In the genomic region with DNA sequence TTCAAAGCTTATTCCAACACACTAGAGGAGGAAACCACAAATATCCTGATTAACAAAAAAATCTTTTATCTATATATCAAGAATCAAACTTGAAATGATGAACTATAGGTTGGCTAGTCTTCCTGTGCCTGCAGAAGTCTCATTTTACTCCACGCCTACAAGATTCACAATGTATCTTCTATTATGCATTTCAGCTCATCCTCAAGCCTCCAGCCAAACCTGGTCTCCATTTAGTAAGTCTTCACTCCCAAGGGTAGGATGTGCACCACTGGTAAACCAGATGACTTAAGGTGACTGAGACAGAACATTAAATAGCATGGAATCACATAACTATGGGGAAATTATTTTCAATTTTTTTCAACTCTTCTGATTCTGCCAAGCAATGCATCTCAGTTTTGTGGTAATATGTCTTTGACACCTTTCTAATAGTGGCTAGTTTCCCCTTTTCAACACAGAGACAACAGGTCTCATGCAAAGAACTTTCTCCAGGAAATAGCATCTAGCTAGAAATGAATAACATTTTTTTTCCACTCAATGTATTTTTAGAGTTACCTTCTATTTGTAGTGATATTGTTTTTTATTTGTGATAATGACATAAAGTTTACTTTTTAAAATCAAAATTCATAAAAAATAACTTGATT, we compare ENCODE assay signal across 18 cellular contexts.
DNase-seq lines count a peak whose midpoint lies in the region; ATAC-seq, FAIRE-seq and TF ChIP-seq lines count a peak whose summit lies in the region.
"Had no signal": no experiment of that assay in that cellular context is flagged by ENCODE, and none has a peak within 500 bp of the region (broad histone marks: within the 10 kb centered on the region; RNA-seq: fewer than 3 reads in every experiment).

No MANE protein-coding gene starts in this region.

- no peak for TF ChIP-seq POLR2A in GM12892 (IDR thresholded peaks at IDR 0.05; ENCODE audit: low read depth, low read length)
- no peak for TF ChIP-seq POLR2A in right lobe of liver (IDR thresholded peaks at IDR 0.05)

- H3K27ac ChIP-seq in A673 (ENCODE audit: low read depth, low read length, poor library complexity, severe bottlenecking) (no peak overlapping the region), right lobe of liver (no peak overlapping the region)
- H3K27ac ChIP-seq: BLaER1 treated with 17β-estradiol and CSF1 and Interleukin-3, amounts not matched to agents 10 nM and 100 nM; ovary had no signal

- POLR2A ChIA-PET in A673 (lab: Charles Lee; ENCODE audit: low non-redundant PET): no interaction called here

- FAIRE-seq in GM12892 (lab: Jason Lieb, UNC) (peak; percentile 68), RCC 7860 (lab: Jason Lieb, UNC) (no peak)
- FAIRE-seq: endometrium, frontal cortex, K562 had no signal

- H3K4me1 ChIP-seq in A673 (ENCODE audit: insufficient read depth, low read length, poor library complexity, severe bottlenecking) (no peaks in the 10 kb centered on the region), right lobe of liver (no peaks in the 10 kb centered on the region)
- H3K4me1 ChIP-seq: BLaER1 treated with 17β-estradiol and CSF1 and Interleukin-3, amounts not matched to agents 10 nM and 100 nM had no signal

- ATAC-seq in GM19035 (IDR thresholded peaks at IDR 0.05; ENCODE audit: unreplicated experiment) (peak; percentile 62), HG02678 (IDR thresholded peaks at IDR 0.05; ENCODE audit: unreplicated experiment) (peak; percentile 55), HG03565 (IDR thresholded peaks at IDR 0.05; ENCODE audit: unreplicated experiment) (peak; percentile 41), right lobe of liver (no peak)
- ATAC-seq: K562 had no signal

- WGBS in right lobe of liver (ENCODE audit: insufficient coverage, low coverage, low lambda C conversion rate, missing lambda C conversion rate): 71% methylated on average over 1 of the region's 1 CpG

- no peak for DNase-seq in GM12892 (ENCODE audit: insufficient read length)
- no peak for DNase-seq in A673 (ENCODE audit: low spot score)
- no peak for DNase-seq in RCC 7860 (ENCODE audit: low spot score)
- no peak for DNase-seq in SKM-1 (lab: John Stamatoyannopoulos, UW; ENCODE audit: unreplicated experiment)
- DNase-seq in right lobe of liver: no peak
- DNase-seq: activated CD4-positive, alpha-beta T cell treated with anti-CD3 and anti-CD28 coated beads, Interleukin-2, amount 50 U/mL, for 1 hour; GOT3; NCI-H524; ovary; substantia nigra had no signal

- CTCF ChIA-PET in A673 (lab: Charles Lee): no interaction called here

- H3K9me3 ChIP-seq in A673 (ENCODE audit: low read depth, low read length, poor library complexity, severe bottlenecking): no peaks in the 10 kb centered on the region
- no peaks in the 10 kb centered on the region for H3K9me3 ChIP-seq in right lobe of liver
- H3K9me3 ChIP-seq: BLaER1 treated with 17β-estradiol and CSF1 and Interleukin-3, amounts not matched to agents 10 nM and 100 nM; ovary had no signal

- intact Hi-C loops in A673 (cut with micrococcal nuclease; ENCODE audit: unreplicated experiment) (no loop called here), right lobe of liver (cut with DNase I) (no loop called here)

- H3K27me3 ChIP-seq in A673 (replicated peaks; ENCODE audit: insufficient read depth, low read depth, low read length, poor library complexity) (no peaks in the 10 kb centered on the region), right lobe of liver (no peaks in the 10 kb centered on the region)
- H3K27me3 ChIP-seq: BLaER1 treated with 17β-estradiol and CSF1 and Interleukin-3, amounts not matched to agents 10 nM and 100 nM; ovary had no signal

- H3K36me3 ChIP-seq in A673 (ENCODE audit: insufficient read depth, low read length, poor library complexity, severe bottlenecking): no peaks in the 10 kb centered on the region
- H3K36me3 ChIP-seq in right lobe of liver: no peaks in the 10 kb centered on the region
- H3K36me3 ChIP-seq: BLaER1 treated with 17β-estradiol and CSF1 and Interleukin-3, amounts not matched to agents 10 nM and 100 nM; ovary had no signal

- H3K4me3 ChIP-seq in A673 (ENCODE audit: low read depth, low read length, poor library complexity, severe bottlenecking): no peak overlapping the region
- H3K4me3 ChIP-seq in right lobe of liver: no peak overlapping the region
- H3K4me3 ChIP-seq: BLaER1 treated with 17β-estradiol and CSF1 and Interleukin-3, amounts not matched to agents 10 nM and 100 nM; K562; ovary; smooth muscle cell had no signal

- TF ChIP-seq CTCF in A673 (conservative IDR thresholded peaks at IDR 0.05; ENCODE audit: low read depth, low read length) (no peak), right lobe of liver (IDR thresholded peaks at IDR 0.05) (no peak)

- BruUV-seq in A673 (replicated peaks; lab: Mats Ljungman, UMichigan): no TSS peak

Comparison
In these comparisons a context has a peak if more than half of its experiments do, and no peak if none do; other contexts are left out.
1. ATAC-seq: peak in GM19035 (single experiment), HG02678 (single experiment) and HG03565 (single experiment); none in right lobe of liver (0 of 4).